1 cellular context compared by ENCODE assay signal in genomic region chr1:152037920-152038658, GRCh38.
TF ChIP-seq lines count a peak whose summit lies in the region.

No MANE protein-coding gene starts in this region.

TF ChIP-seq in HepG2, 621 proteins besides CTCF, POLR2A, EP300 and RAD21:
- TF ChIP-seq RBM22 (optimal IDR thresholded peaks at IDR 0.05; ENCODE audit: low read length) (no peak), IRF1 (CRISPR knock-in tag; IDR thresholded peaks at IDR 0.05; ENCODE audit: low read depth) (no peak), DMAP1 (CRISPR knock-in tag; IDR thresholded peaks at IDR 0.05) (no peak), CSRNP2 (CRISPR knock-in tag; conservative IDR thresholded peaks at IDR 0.05; ENCODE audit: low read depth) (no peak), NRL (CRISPR knock-in tag; IDR thresholded peaks at IDR 0.05; ENCODE audit: borderline replicate concordance) (no peak), ZNF333 (CRISPR knock-in tag; IDR thresholded peaks at IDR 0.05; ENCODE audit: borderline replicate concordance) (no peak), MBD4 (IDR thresholded peaks at IDR 0.05; ENCODE audit: borderline replicate concordance, low read length) (no peak), ASH2L (IDR thresholded peaks at IDR 0.05; ENCODE audit: insufficient read length, low read depth, low read length) (no peak), ZNF460 (CRISPR knock-in tag; IDR thresholded peaks at IDR 0.05; ENCODE audit: borderline replicate concordance) (no peak), ZNF550 (CRISPR knock-in tag; IDR thresholded peaks at IDR 0.05; ENCODE audit: borderline replicate concordance) (no peak), MYNN (CRISPR knock-in tag; IDR thresholded peaks at IDR 0.05; ENCODE audit: low read depth) (no peak), NPAS2 (CRISPR knock-in tag; IDR thresholded peaks at IDR 0.05; ENCODE audit: borderline replicate concordance) (no peak), TBP (CRISPR knock-in tag; IDR thresholded peaks at IDR 0.05) (no peak), ZNF160 (CRISPR knock-in tag; IDR thresholded peaks at IDR 0.05) (no peak), ARNT (IDR thresholded peaks at IDR 0.05) (no peak), RBAK (CRISPR knock-in tag; IDR thresholded peaks at IDR 0.05) (no peak), KAT7 (CRISPR knock-in tag; IDR thresholded peaks at IDR 0.05; ENCODE audit: borderline replicate concordance) (no peak), ZSCAN25 (CRISPR knock-in tag; IDR thresholded peaks at IDR 0.05) (no peak), ZBTB4 (CRISPR knock-in tag; IDR thresholded peaks at IDR 0.05; ENCODE audit: borderline replicate concordance) (no peak), RFXANK (CRISPR knock-in tag; IDR thresholded peaks at IDR 0.05) (no peak)
